In genomic region chr9:113373255-113373654, GRCh38 we compare ENCODE assay signal across 16 cellular contexts. TPM values are rescaled to one million over a fixed set of nuclear protein-coding genes. Genes with fewer than 3 reads are reported as not detected.
"Had no signal": no experiment of that assay in that cellular context is flagged by ENCODE, and none has a peak within 500 bp of the region (broad histone marks: within the 10 kb centered on the region; RNA-seq: fewer than 3 reads in every experiment).

No MANE protein-coding gene starts in this region.

- H3K9me3 Mint-ChIP-seq: activated naive CD4-positive, alpha-beta T cell treated with anti-CD3 and anti-CD28 coated beads for 36 hours; dendritic cell treated with granulocyte-macrophage colony-stimulating factor and Interleukin-4, amounts not matched to agents 40 ng/mL and 50 ng/mL, for 4 days; naive B cell; stimulated activated naive CD8-positive, alpha-beta T cell treated with anti-CD3 and anti-CD28 coated beads, Interleukin-15, Interleukin-2, amounts not matched to agents 100 ng/mL and 50 ng/mL, for 24 hours had no signal

- ATAC-seq: activated CD8-positive, alpha-beta T cell treated with anti-CD3 and anti-CD28 coated beads, Interleukin-2, amount 10 ng/mL, durations not matched to agents 7 days and 5 days had no signal

- H3K36me3 ChIP-seq: brain microvascular endothelial cell had no signal

- H3K27me3 Mint-ChIP-seq: dendritic cell treated with granulocyte-macrophage colony-stimulating factor and Interleukin-4, amounts not matched to agents 40 ng/mL and 50 ng/mL, for 4 days; naive B cell had no signal

- H3K27me3 ChIP-seq: brain microvascular endothelial cell, testis had no signal

- H3K4me3 ChIP-seq: lung, testis had no signal

- H3K9me3 ChIP-seq: testis had no signal

- DNase-seq: activated CD8-positive, alpha-beta memory T cell treated with anti-CD3 and anti-CD28 coated beads, Interleukin-2, amount 50 U/mL, for 48 hours; activated CD8-positive, alpha-beta T cell treated with anti-CD3 and anti-CD28 coated beads, Interleukin-2, amount 10 ng/mL, durations not matched to agents 7 days and 5 days; activated naive CD4-positive, alpha-beta T cell treated with anti-CD3 and anti-CD28 coated beads for 36 hours; amygdala; brain microvascular endothelial cell; cerebellar nuclear complex; erythroblast; hippocampal formation; naive B cell; occipital lobe; stimulated activated CD4-positive, alpha-beta T cell treated with anti-CD3 and anti-CD28 coated beads, Interleukin-4, amount 100 ng/mL, for 24 hours; T-helper 9 cell; testis had no signal

- H3K27ac ChIP-seq: brain microvascular endothelial cell, testis had no signal

- H3K36me3 Mint-ChIP-seq: naive B cell had no signal

- H3K4me3 Mint-ChIP-seq: activated CD8-positive, alpha-beta T cell treated with anti-CD3 and anti-CD28 coated beads, Interleukin-2, amount 10 ng/mL, durations not matched to agents 7 days and 5 days; activated naive CD4-positive, alpha-beta T cell treated with anti-CD3 and anti-CD28 coated beads for 36 hours; dendritic cell treated with granulocyte-macrophage colony-stimulating factor and Interleukin-4, amounts not matched to agents 40 ng/mL and 50 ng/mL, for 4 days; stimulated activated naive CD8-positive, alpha-beta T cell treated with anti-CD3 and anti-CD28 coated beads, Interleukin-15, Interleukin-2, amounts not matched to agents 100 ng/mL and 50 ng/mL, for 24 hours had no signal

- H3K27ac Mint-ChIP-seq: dendritic cell treated with granulocyte-macrophage colony-stimulating factor and Interleukin-4, amounts not matched to agents 40 ng/mL and 50 ng/mL, for 4 days; stimulated activated naive CD8-positive, alpha-beta T cell treated with anti-CD3 and anti-CD28 coated beads, Interleukin-15, Interleukin-2, amounts not matched to agents 100 ng/mL and 50 ng/mL, for 24 hours had no signal

RNA-seq across cellular contexts. Expression of gene BSPRY, which starts 23.9 kb away (rescaled TPM):
- total RNA-seq: occipital lobe had no signal
